23 cellular contexts compared by ENCODE assay signal in the genomic region with DNA sequence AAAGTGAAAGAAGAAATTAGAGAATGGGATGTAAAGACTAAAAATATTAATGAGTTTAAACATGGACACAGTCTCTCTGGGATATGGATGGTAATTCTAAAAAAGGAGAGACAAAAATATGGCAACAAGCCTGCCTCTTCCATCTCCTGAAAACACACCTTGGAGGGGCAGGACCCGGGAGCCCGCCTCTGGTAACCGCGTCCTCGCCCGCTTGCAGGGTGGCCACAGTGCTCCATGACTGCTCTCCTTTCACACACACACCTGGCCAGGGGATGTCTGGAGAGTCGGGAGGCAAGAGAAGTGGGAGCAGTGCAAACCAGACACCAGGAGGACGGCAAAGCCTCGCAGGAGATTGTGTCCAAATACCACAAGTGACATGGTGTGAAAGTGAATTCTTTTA.
"Had no signal": no experiment of that assay in that cellular context is flagged by ENCODE, and none has a peak within 500 bp of the region (broad histone marks: within the 10 kb centered on the region; RNA-seq: fewer than 3 reads in every experiment).

No MANE protein-coding gene starts in this region.

- H3K27ac Mint-ChIP-seq: activated CD4-positive, alpha-beta memory T cell treated with anti-CD3 and anti-CD28 coated beads, Interleukin-2, amount 10 ng/mL, durations not matched to agents 7 days and 5 days; activated CD4-positive, alpha-beta T cell treated with anti-CD3 and anti-CD28 coated beads, Interleukin-2, amount 10 ng/mL, durations not matched to agents 7 days and 5 days; activated naive CD4-positive, alpha-beta T cell treated with anti-CD3 and anti-CD28 coated beads, Interleukin-2, amount 10 ng/mL, durations not matched to agents 7 days and 5 days; activated naive CD8-positive, alpha-beta T cell; activated T-cell treated with anti-CD3 and anti-CD28 coated beads, Interleukin-2, amount 50 U/mL, for 24 hours; activated T-cell treated with anti-CD3 and anti-CD28 coated beads, Interleukin-2, amount 50 U/mL, for 72 hours had no signal

- DNase-seq: activated CD4-positive, alpha-beta memory T cell treated with anti-CD3 and anti-CD28 coated beads, Interleukin-2, amount 10 ng/mL, durations not matched to agents 7 days and 5 days; activated CD4-positive, alpha-beta T cell treated with anti-CD3 and anti-CD28 coated beads for 1 hour; activated CD4-positive, alpha-beta T cell treated with anti-CD3 and anti-CD28 coated beads for 4 hours; activated CD4-positive, alpha-beta T cell treated with anti-CD3 and anti-CD28 coated beads, Interleukin-2, amount 10 ng/mL, durations not matched to agents 7 days and 5 days; activated CD4-positive, alpha-beta T cell treated with anti-CD3 and anti-CD28 coated beads, Interleukin-2, amount 50 U/mL, for 4 hours; activated CD8-positive, alpha-beta memory T cell treated with anti-CD3 and anti-CD28 coated beads, Interleukin-2, amount 50 U/mL, for 48 hours; activated gamma-delta T cell; activated naive CD4-positive, alpha-beta T cell; activated naive CD4-positive, alpha-beta T cell treated with anti-CD3 and anti-CD28 coated beads, Interleukin-2, amount 10 ng/mL, durations not matched to agents 7 days and 5 days; activated T-cell treated with anti-CD3 and anti-CD28 coated beads for 4 hours; activated T-cell treated with anti-CD3 and anti-CD28 coated beads, Interleukin-2, amount 50 U/mL, for 24 hours; activated T-cell treated with anti-CD3 and anti-CD28 coated beads, Interleukin-2, amount 50 U/mL, for 72 hours; amniotic stem cell; anterior cingulate cortex; body of pancreas; colonic mucosa; effector CD8-positive, alpha-beta T cell; esophagus squamous epithelium; foreskin melanocyte; T-helper 2 cell had no signal

- H3K4me1 ChIP-seq: colonic mucosa had no signal

- H3K27me3 Mint-ChIP-seq: activated CD4-positive, alpha-beta memory T cell treated with anti-CD3 and anti-CD28 coated beads, Interleukin-2, amount 10 ng/mL, durations not matched to agents 7 days and 5 days; activated CD4-positive, alpha-beta T cell treated with anti-CD3 and anti-CD28 coated beads, Interleukin-2, amount 10 ng/mL, durations not matched to agents 7 days and 5 days; activated naive CD8-positive, alpha-beta T cell; activated T-cell treated with anti-CD3 and anti-CD28 coated beads, Interleukin-2, amount 50 U/mL, for 24 hours had no signal

- H3K9me3 ChIP-seq: body of pancreas, colonic mucosa, esophagus squamous epithelium, gastroesophageal sphincter had no signal

- H3K4me3 Mint-ChIP-seq: activated CD4-positive, alpha-beta memory T cell treated with anti-CD3 and anti-CD28 coated beads, Interleukin-2, amount 10 ng/mL, durations not matched to agents 7 days and 5 days; activated CD4-positive, alpha-beta T cell treated with anti-CD3 and anti-CD28 coated beads, Interleukin-2, amount 10 ng/mL, durations not matched to agents 7 days and 5 days; activated naive CD4-positive, alpha-beta T cell treated with anti-CD3 and anti-CD28 coated beads, Interleukin-2, amount 10 ng/mL, durations not matched to agents 7 days and 5 days; activated naive CD8-positive, alpha-beta T cell; activated T-cell treated with anti-CD3 and anti-CD28 coated beads, Interleukin-2, amount 50 U/mL, for 24 hours; activated T-cell treated with anti-CD3 and anti-CD28 coated beads, Interleukin-2, amount 50 U/mL, for 72 hours had no signal

- H3K27me3 ChIP-seq: body of pancreas, colonic mucosa, esophagus squamous epithelium, gastroesophageal sphincter had no signal

- H3K27ac ChIP-seq: body of pancreas, colonic mucosa, epithelial cell of prostate, esophagus squamous epithelium, gastroesophageal sphincter had no signal

- H3K4me1 Mint-ChIP-seq: activated naive CD4-positive, alpha-beta T cell treated with anti-CD3 and anti-CD28 coated beads, Interleukin-2, amount 10 ng/mL, durations not matched to agents 7 days and 5 days had no signal

- H3K36me3 ChIP-seq: colonic mucosa had no signal

- H3K4me3 ChIP-seq: body of pancreas, colonic mucosa, esophagus squamous epithelium, gastroesophageal sphincter had no signal

- H3K9me3 Mint-ChIP-seq: activated CD4-positive, alpha-beta memory T cell treated with anti-CD3 and anti-CD28 coated beads, Interleukin-2, amount 10 ng/mL, durations not matched to agents 7 days and 5 days; activated CD4-positive, alpha-beta T cell treated with anti-CD3 and anti-CD28 coated beads, Interleukin-2, amount 10 ng/mL, durations not matched to agents 7 days and 5 days; activated T-cell treated with anti-CD3 and anti-CD28 coated beads, Interleukin-2, amount 50 U/mL, for 24 hours; activated T-cell treated with anti-CD3 and anti-CD28 coated beads, Interleukin-2, amount 50 U/mL, for 72 hours had no signal

- H3K36me3 Mint-ChIP-seq: activated naive CD4-positive, alpha-beta T cell treated with anti-CD3 and anti-CD28 coated beads, Interleukin-2, amount 10 ng/mL, durations not matched to agents 7 days and 5 days had no signal
